17 cellular contexts compared by ENCODE assay signal in genomic region chr3:181919375-181919774, GRCh38.
"Had no signal": no experiment of that assay in that cellular context is flagged by ENCODE, and none has a peak within 500 bp of the region (broad histone marks: within the 10 kb centered on the region; RNA-seq: fewer than 3 reads in every experiment).

No MANE protein-coding gene starts in this region.

- H3K9me3 ChIP-seq: esophagus squamous epithelium, heart right ventricle, left lung, tibial artery, vagina had no signal

- H3K36me3 ChIP-seq: brain microvascular endothelial cell, esophagus squamous epithelium, heart right ventricle, left lung, tibial artery, vagina had no signal

- H3K4me1 ChIP-seq: heart right ventricle, left lung, tibial artery, vagina had no signal

- DNase-seq: activated CD4-positive, alpha-beta T cell treated with anti-CD3 and anti-CD28 coated beads, Interleukin-2, amount 50 U/mL, for 1 hour; activated effector memory CD4-positive, alpha-beta T cell treated with Interleukin-2 at 50 U/mL for 16 hours; activated naive CD8-positive, alpha-beta T cell treated with anti-CD3 and anti-CD28 coated beads for 36 hours; activated T-cell treated with anti-CD3 and anti-CD28 coated beads, Interleukin-2, amount 50 U/mL, for 1 hour; brain microvascular endothelial cell; dermis blood vessel endothelial cell; esophagus squamous epithelium; heart right ventricle; left lung; nucleus accumbens; right cardiac atrium; tibial artery had no signal

- H3K4me3 ChIP-seq: esophagus squamous epithelium, heart right ventricle, left lung, tibial artery, vagina had no signal

- ATAC-seq: heart right ventricle; left lung; natural killer cell treated with Interleukin-12 subunit alpha and Interleukin-12 subunit beta and Interleukin-15 and Interleukin-18, amount 100 ng/mL, for 72 hours; right cardiac atrium; stimulated activated effector memory CD8-positive, alpha-beta T cell treated with anti-CD3 and anti-CD28 coated beads, Interleukin-12 subunit alpha, Interleukin-12 subunit beta, amount 100 ng/mL, for 72 hours had no signal

- H3K27ac ChIP-seq: brain microvascular endothelial cell, esophagus squamous epithelium, heart right ventricle, left lung, tibial artery, vagina had no signal

- FAIRE-seq: frontal cortex, islet of Langerhans had no signal

- H3K27me3 ChIP-seq: brain microvascular endothelial cell, esophagus squamous epithelium, left lung, tibial artery, vagina had no signal
